Comparison of ENCODE assay signal across 28 cellular contexts in genomic region chr14:51912112-51912786, GRCh38. TPM values are rescaled to one million over a fixed set of nuclear protein-coding genes. Genes with fewer than 3 reads are reported as not detected.
DNase-seq lines count a peak whose midpoint lies in the region; ATAC-seq and TF ChIP-seq lines count a peak whose summit lies in the region.
"Had no signal": no experiment of that assay in that cellular context is flagged by ENCODE, and none has a peak within 500 bp of the region (broad histone marks: within the 10 kb centered on the region; RNA-seq: fewer than 3 reads in every experiment).

No MANE protein-coding gene starts in this region.

- peak overlapping the region; percentile 37 for H2AK9ac ChIP-seq in IMR-90 (replicated peaks; ENCODE audit: low read depth, low read length, poor library complexity)

- no peak overlapping the region for H3K4me3 ChIP-seq in CD4-positive, alpha-beta memory T cell (ENCODE audit: low read length in 2 of 2)
- H3K4me3 ChIP-seq in IMR-90 (ENCODE audit: insufficient read depth, low read depth, low read length) = no peak overlapping the region
- no peak overlapping the region for H3K4me3 ChIP-seq in adipocyte (ENCODE audit: low read length)
- H3K4me3 ChIP-seq in naive thymus-derived CD4-positive, alpha-beta T cell (ENCODE audit: low read length) = no peak overlapping the region
- H3K4me3 ChIP-seq in Karpas-422 (ENCODE audit: low read length) = no peak overlapping the region
- H3K4me3 ChIP-seq: coronary artery, testis had no signal

- no peak overlapping the region for H3K4ac ChIP-seq in IMR-90 (ENCODE audit: low read depth, low read length)

- no peaks in the 10 kb centered on the region; the same call in 1 of the 2 replicates for H3K9me1 ChIP-seq in IMR-90 (ENCODE audit: insufficient read depth, low read length)

- H3K36me3 Mint-ChIP-seq in CD4-positive, alpha-beta memory T cell = peaks cover 37 to 59% of the 10 kb centered on the region in 2 donors
- peaks cover 5 to 58% (median 46%) of the 10 kb centered on the region in 5 donors for H3K36me3 Mint-ChIP-seq in naive thymus-derived CD4-positive, alpha-beta T cell

- H3K36me3 ChIP-seq in CD4-positive, alpha-beta memory T cell (ENCODE audit: insufficient read depth, low read length) = no peaks in the 10 kb centered on the region
- H3K36me3 ChIP-seq in IMR-90 (ENCODE audit: control insufficient read depth, insufficient read depth, low read length) (peaks cover 3% of the 10 kb centered on the region; the same call in 1 of the 2 replicates), adipocyte (ENCODE audit: control insufficient read depth, insufficient read depth, low read length, severe bottlenecking) (no peaks in the 10 kb centered on the region), Karpas-422 (ENCODE audit: insufficient read depth, low read length) (peaks cover 36% of the 10 kb centered on the region; the same call in 1 of the 2 replicates)
- no peaks in the 10 kb centered on the region for H3K36me3 ChIP-seq in naive thymus-derived CD4-positive, alpha-beta T cell (ENCODE audit: control insufficient read depth in 2 of 3, insufficient read depth in 3 of 3, low read length in 3 of 3)

- H3K27me3 Mint-ChIP-seq in CD4-positive, alpha-beta memory T cell = no peaks in the 10 kb centered on the region
- no peaks in the 10 kb centered on the region for H3K27me3 Mint-ChIP-seq in naive thymus-derived CD4-positive, alpha-beta T cell
- H3K27me3 Mint-ChIP-seq: IgD-negative memory B cell had no signal

- H3K79me1 ChIP-seq in IMR-90 (ENCODE audit: low read depth in 1 of 2, low read length in 2 of 2) = peaks cover 6 to 19% of the 10 kb centered on the region in 2 experiments; a peak in 2 of 4 replicates

- dilution Hi-C loops in IMR-90 (cut with HindIII; ENCODE audit: low sequenced_read_pairs, unreplicated experiment) = no loop called here

- H2BK120ac ChIP-seq in IMR-90 (ENCODE audit: low read depth, low read length) = no peak overlapping the region

- no peak overlapping the region for H4K8ac ChIP-seq in IMR-90 (ENCODE audit: low read depth in 2 of 2, low read length in 2 of 2)

- no peak overlapping the region for H3K23ac ChIP-seq in IMR-90 (ENCODE audit: low read depth, low read length)

- POLR2A ChIA-PET in CD4-positive, alpha-beta memory T cell (lab: Charles Lee; ENCODE audit: partially characterized antibody) = interaction anchor here (1.0 kb wide), 1 partner anchor 52 kb away, joined by 6 read pairs; the partner anchor contains the start of gene GNG2
- POLR2A ChIA-PET in IMR-90 (lab: Charles Lee; ENCODE audit: unreplicated experiment) = no interaction called here
- POLR2A ChIA-PET in naive thymus-derived CD4-positive, alpha-beta T cell (lab: Charles Lee) = interaction anchor here (0.6 to 1.4 kb wide), 2 partner anchors 20 to 588 kb away, joined by 3 read pairs; no protein-coding TSS in a partner anchor

- no peak overlapping the region for H3K14ac ChIP-seq in IMR-90 (replicated peaks; ENCODE audit: low read depth, low read length)

- WGBS in IMR-90 (ENCODE audit: extremely low coverage in 2 of 2, insufficient read length in 1 of 2), 2 experiments = 100% methylated on average over 1 of the region's 2 CpGs; no CpG with 5 or more reads in 1 of the 2 experiments

- no peaks in the 10 kb centered on the region for H3K9me2 ChIP-seq in Karpas-422 (replicated peaks; ENCODE audit: insufficient read depth, low read length)

- H3K4me3 Mint-ChIP-seq in CD4-positive, alpha-beta memory T cell = peak overlapping the region in 3 of 8 donors; percentile 18 to 35 (median 26)
- H3K4me3 Mint-ChIP-seq in naive thymus-derived CD4-positive, alpha-beta T cell = peak overlapping the region in 3 of 10 donors; percentile 1 to 30 (median 15)
- H3K4me3 Mint-ChIP-seq: activated naive CD4-positive, alpha-beta T cell treated with anti-CD3 and anti-CD28 coated beads for 36 hours had no signal

- in situ Hi-C loops in IMR-90 (cut with MboI; ENCODE audit: low sequenced_read_pairs) = no loop called here

- no peak overlapping the region for H3K56ac ChIP-seq in IMR-90 (ENCODE audit: extremely low read depth, insufficient read depth, low read length)

- no peak overlapping the region for H2BK20ac ChIP-seq in IMR-90 (ENCODE audit: low read depth, low read length)

- H4K20me1 ChIP-seq in IMR-90 (ENCODE audit: insufficient read depth, low read length) (no peaks in the 10 kb centered on the region), Karpas-422 (ENCODE audit: insufficient read depth, low read depth, low read length) (peaks cover 29% of the 10 kb centered on the region)

- no peak for TF ChIP-seq CTCF in IMR-90 (conservative IDR thresholded peaks at IDR 0.05; ENCODE audit: low read depth, low read length)

- H2AFZ ChIP-seq in IMR-90 (replicated peaks; ENCODE audit: low read length, poor library complexity) (no peak overlapping the region), Karpas-422 (ENCODE audit: low read length) (no peak overlapping the region)

- H4K5ac ChIP-seq in IMR-90 (ENCODE audit: low read depth, low read length) = no peak overlapping the region

- no peaks in the 10 kb centered on the region for H3K9me3 ChIP-seq in CD4-positive, alpha-beta memory T cell (ENCODE audit: control insufficient read depth in 1 of 2, low read length in 2 of 2)
- H3K9me3 ChIP-seq in IMR-90 (ENCODE audit: control insufficient read depth, insufficient read depth, low read length) (no peaks in the 10 kb centered on the region), adipocyte (ENCODE audit: control insufficient read depth, low read length) (no peaks in the 10 kb centered on the region), Karpas-422 (ENCODE audit: low read length) (no peaks in the 10 kb centered on the region)
- no peaks in the 10 kb centered on the region for H3K9me3 ChIP-seq in naive thymus-derived CD4-positive, alpha-beta T cell (ENCODE audit: control insufficient read depth in 2 of 3, low read length in 3 of 3)
- H3K9me3 ChIP-seq: testis had no signal

- no peak overlapping the region for H3K18ac ChIP-seq in IMR-90 (ENCODE audit: low read depth, low read length)

- no peak overlapping the region for H4K91ac ChIP-seq in IMR-90 (ENCODE audit: insufficient read depth, low read depth, low read length)

- no peak overlapping the region for H3K9ac ChIP-seq in IMR-90 (ENCODE audit: low read depth, low read length)
- no peak overlapping the region for H3K9ac ChIP-seq in adipocyte (ENCODE audit: low read length)
- H3K9ac ChIP-seq in Karpas-422 (ENCODE audit: low read length) = no peak overlapping the region

- ATAC-seq in IMR-90 (ENCODE audit: low read depth) (no peak), HG03045 (IDR thresholded peaks at IDR 0.05; ENCODE audit: unreplicated experiment) (no peak)
- no peak for ATAC-seq in naive thymus-derived CD4-positive, alpha-beta T cell
- ATAC-seq: activated CD4-positive, CD25-positive, alpha-beta regulatory T cell treated with anti-CD3 and anti-CD28 coated beads, Interleukin-2, amount 50 U/mL, for 24 hours; foreskin keratinocyte; left colon had no signal

- peaks cover 55% of the 10 kb centered on the region for H3K4me1 ChIP-seq in CD4-positive, alpha-beta memory T cell (ENCODE audit: insufficient read depth, low read length)
- H3K4me1 ChIP-seq in IMR-90 (ENCODE audit: control insufficient read depth, insufficient read depth, low read length) = peaks cover 7% of the 10 kb centered on the region
- peaks cover 9% of the 10 kb centered on the region for H3K4me1 ChIP-seq in adipocyte (ENCODE audit: control insufficient read depth, insufficient read depth, low read length)
- H3K4me1 ChIP-seq in naive thymus-derived CD4-positive, alpha-beta T cell (ENCODE audit: control insufficient read depth in 2 of 2, insufficient read depth in 2 of 2, low read length in 2 of 2) = peaks cover 12 to 23% of the 10 kb centered on the region in 2 donors
- peaks cover 69% of the 10 kb centered on the region for H3K4me1 ChIP-seq in Karpas-422 (ENCODE audit: low read length)
- H3K4me1 ChIP-seq: foreskin keratinocyte had no signal

- peaks cover 57 to 94% (median 72%) of the 10 kb centered on the region in 4 donors for H3K4me1 Mint-ChIP-seq in CD4-positive, alpha-beta memory T cell
- peaks cover 59 to 93% (median 78%) of the 10 kb centered on the region in 7 donors for H3K4me1 Mint-ChIP-seq in naive thymus-derived CD4-positive, alpha-beta T cell

- intact Hi-C loops in CD4-positive, alpha-beta memory T cell (cut with micrococcal nuclease) = no loop called here
- intact Hi-C loops in IMR-90 (cut with micrococcal nuclease) = no loop called here
- intact Hi-C loops in naive thymus-derived CD4-positive, alpha-beta T cell (cut with micrococcal nuclease) = no loop called here

- CTCF ChIA-PET in CD4-positive, alpha-beta memory T cell (lab: Charles Lee; ENCODE audit: partially characterized antibody) = interaction anchor here (1.0 to 1.9 kb wide), 5 partner anchors 13 to 66 kb away, joined by 3 to 6 read pairs (median 3); no protein-coding TSS in a partner anchor
- CTCF ChIA-PET in IMR-90 (lab: Yijun Ruan, JAX) = interaction anchor here (0.5 kb wide), 1 partner anchor 23 kb away, joined by 3 read pairs; no protein-coding TSS in a partner anchor
- CTCF ChIA-PET in naive thymus-derived CD4-positive, alpha-beta T cell (lab: Charles Lee) = no interaction called here

- no peak overlapping the region for H2AK5ac ChIP-seq in IMR-90 (ENCODE audit: low read depth, low read length)

- H2BK15ac ChIP-seq in IMR-90 (ENCODE audit: low read depth, low read length) = no peak overlapping the region

- no peak for DNase-seq in CD4-positive, alpha-beta memory T cell
- DNase-seq in IMR-90 (no peak), adipocyte (ENCODE audit: low read depth) (peak; percentile 80), HUDEP-2 (lab: John Stamatoyannopoulos, UW; ENCODE audit: unreplicated experiment in 76 of 76) (no peak), Karpas-422 (no peak)
- DNase-seq in naive thymus-derived CD4-positive, alpha-beta T cell = no peak
- DNase-seq: activated naive CD4-positive, alpha-beta T cell treated with anti-CD3 and anti-CD28 coated beads for 36 hours; activated T-cell treated with anti-CD3 and anti-CD28 coated beads, Interleukin-2, amount 50 U/mL, for 1 hour; aorta; DMS 273 treated with DMSO at 0.1 percent for 48 hours; foreskin keratinocyte; GDM1; left colon; mammary epithelial cell; NCI-H1092 treated with DMSO at 0.1 percent for 48 hours; NCI-H187 treated with DMSO at 0.1 percent for 48 hours; NCI-H524 treated with DMSO at 0.1 percent for 48 hours; NK-92 treated with Interleukin-12 subunit alpha and Interleukin-12 subunit beta, amount 100 ng/mL, for 24 hours; SIG-M5; stimulated activated CD4-positive, alpha-beta T cell treated with anti-CD3 and anti-CD28 coated beads, Interleukin-4, amount 100 ng/mL, for 4 hours; stimulated activated naive CD4-positive, alpha-beta T cell; T-helper 1 cell; testis had no signal

- BruUV-seq in IMR-90 (replicated peaks; lab: Mats Ljungman, UMichigan) = no TSS peak

- TF ChIP-seq RAD21 in IMR-90 (IDR thresholded peaks at IDR 0.05; ENCODE audit: low read length) = no peak

- TF ChIP-seq POLR2A in IMR-90 (IDR thresholded peaks at IDR 0.05; ENCODE audit: low read depth, low read length) = no peak

- H3K79me2 ChIP-seq in Karpas-422 (ENCODE audit: low read length) = peaks cover 97% of the 10 kb centered on the region

- H3K27ac ChIP-seq in CD4-positive, alpha-beta memory T cell (ENCODE audit: low read depth, low read length) = no peak overlapping the region
- H3K27ac ChIP-seq in IMR-90 (ENCODE audit: insufficient read depth, low read length) (no peak overlapping the region), Karpas-422 (ENCODE audit: low read length) (no peak overlapping the region)
- H3K27ac ChIP-seq in naive thymus-derived CD4-positive, alpha-beta T cell (ENCODE audit: low read depth, low read length) = no peak overlapping the region
- H3K27ac ChIP-seq: C4-2B, coronary artery, foreskin keratinocyte, testis had no signal

- no peaks in the 10 kb centered on the region for H3K9me3 Mint-ChIP-seq in CD4-positive, alpha-beta memory T cell
- peaks cover 0 to 5% (median 0%) of the 10 kb centered on the region in 11 donors for H3K9me3 Mint-ChIP-seq in naive thymus-derived CD4-positive, alpha-beta T cell
- H3K9me3 Mint-ChIP-seq: activated naive CD4-positive, alpha-beta T cell treated with anti-CD3 and anti-CD28 coated beads for 36 hours; IgD-negative memory B cell had no signal

- H3K4me2 ChIP-seq in IMR-90 (ENCODE audit: low read depth, low read length) (no peak overlapping the region), Karpas-422 (ENCODE audit: low read depth, low read length, poor library complexity, severe bottlenecking) (no peak overlapping the region)

- H2BK5ac ChIP-seq in IMR-90 (ENCODE audit: low read depth, low read length, poor library complexity, severe bottlenecking) = no peak overlapping the region

- no peaks in the 10 kb centered on the region for H3K27me3 ChIP-seq in CD4-positive, alpha-beta memory T cell (ENCODE audit: insufficient read depth, low read length)
- H3K27me3 ChIP-seq in IMR-90 (ENCODE audit: control insufficient read depth, insufficient read depth, low read length) = no peaks in the 10 kb centered on the region
- H3K27me3 ChIP-seq in adipocyte (replicated peaks; ENCODE audit: control insufficient read depth, insufficient read depth, low read length) = no peaks in the 10 kb centered on the region
- H3K27me3 ChIP-seq in naive thymus-derived CD4-positive, alpha-beta T cell (ENCODE audit: control insufficient read depth in 2 of 2, insufficient read depth in 2 of 2, low read length in 2 of 2) = no peaks in the 10 kb centered on the region
- H3K27me3 ChIP-seq in Karpas-422 (ENCODE audit: low read length) = no peaks in the 10 kb centered on the region
- H3K27me3 ChIP-seq: foreskin keratinocyte, testis had no signal

- peak overlapping the region; percentile 36 to 82 (median 41) for H3K27ac Mint-ChIP-seq in CD4-positive, alpha-beta memory T cell
- H3K27ac Mint-ChIP-seq in naive thymus-derived CD4-positive, alpha-beta T cell = peak overlapping the region; percentile 8 to 83 (median 54)
- H3K27ac Mint-ChIP-seq: activated naive CD4-positive, alpha-beta T cell treated with anti-CD3 and anti-CD28 coated beads for 36 hours had no signal

RNA-seq across cellular contexts. Expression of gene GNG2, which starts 51.8 kb away (rescaled TPM):
- total RNA-seq in CD4-positive, alpha-beta memory T cell = 10 to 100 TPM; 81.3 to 84.8 TPM
- polyA plus RNA-seq in CD4-positive, alpha-beta memory T cell = 100 to 1,000 TPM; 159 to 177 TPM
- 13.1 and 18.6 TPM in 2 replicates for total RNA-seq in IMR-90 (2012; rRNA removed)
- 13.5 and 14.6 TPM in 2 replicates for polyA plus RNA-seq in IMR-90 (2012; rRNA removed)
- polyA plus RNA-seq in IMR-90 (2012; cell fraction: cytosol; rRNA removed) = 4.8 and 7.4 TPM in 2 replicates
- 1.1 and 6.2 TPM in 2 replicates for polyA plus RNA-seq in IMR-90 (2012; cell fraction: nucleus; rRNA removed; ENCODE audit: low replicate concordance)
- total RNA-seq in naive thymus-derived CD4-positive, alpha-beta T cell = 100 to 1,000 TPM in 3 of 5 experiments, 10 to 100 TPM in 2; 62.1 to 199 (median 106) TPM
- 100 to 1,000 TPM; 117 to 135 TPM for polyA plus RNA-seq in naive thymus-derived CD4-positive, alpha-beta T cell
- total RNA-seq in Karpas-422 (2014; rRNA removed; shearing (Covaris generic); ENCODE audit: low replicate concordance) = 212 and 351 TPM in 2 replicates
